In the genomic region with DNA sequence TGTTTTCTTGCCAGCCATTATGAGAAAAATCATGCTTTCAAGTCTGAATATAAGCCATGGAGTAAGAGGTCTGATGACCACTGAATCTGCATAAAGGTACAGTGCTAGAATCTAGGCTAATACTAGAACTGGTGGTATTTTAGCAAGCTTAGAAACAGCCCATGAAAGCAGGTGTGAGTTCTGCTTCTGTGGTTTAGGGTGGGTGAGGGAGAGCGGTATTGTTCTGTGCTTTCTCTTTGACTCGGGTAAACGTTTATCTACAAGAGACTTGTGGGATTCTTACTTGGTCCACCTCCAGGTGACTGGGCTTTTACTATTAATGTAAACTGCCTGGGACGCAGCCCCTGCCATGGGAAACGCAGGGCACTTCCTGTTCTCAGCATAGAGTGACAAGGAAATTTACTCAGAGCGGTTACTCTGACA, we compare ENCODE assay signal across 9 cellular contexts. TPM values are rescaled to one million over a fixed set of nuclear protein-coding genes. Genes with fewer than 3 reads are reported as not detected.
DNase-seq lines count a peak whose midpoint lies in the region; ATAC-seq lines count a peak whose summit lies in the region.
"Had no signal": no experiment of that assay in that cellular context is flagged by ENCODE, and none has a peak within 500 bp of the region (broad histone marks: within the 10 kb centered on the region; RNA-seq: fewer than 3 reads in every experiment).

No MANE protein-coding gene starts in this region.

- H3K27ac Mint-ChIP-seq in activated CD4-positive, alpha-beta T cell treated with anti-CD3 and anti-CD28 coated beads, Interleukin-2, amount 10 ng/mL, durations not matched to agents 24 days and 14 days, result peak overlapping the region; percentile 66
- H3K27ac Mint-ChIP-seq in stimulated activated effector memory CD8-positive, alpha-beta T cell treated with anti-CD3 and anti-CD28 coated beads, Interleukin-12 subunit alpha, Interleukin-12 subunit beta, amount 100 ng/mL, for 72 hours, result peak overlapping the region; percentile 84

- intact Hi-C loops in activated CD4-positive, alpha-beta T cell treated with anti-CD3 and anti-CD28 coated beads, Interleukin-2, amount 10 ng/mL, durations not matched to agents 24 days and 14 days (cut with micrococcal nuclease), result no loop called here

- no peaks in the 10 kb centered on the region for H3K27me3 Mint-ChIP-seq in activated CD4-positive, alpha-beta T cell treated with anti-CD3 and anti-CD28 coated beads, Interleukin-2, amount 10 ng/mL, durations not matched to agents 24 days and 14 days

- ATAC-seq in HG02938 (IDR thresholded peaks at IDR 0.05; ENCODE audit: unreplicated experiment), result peak; percentile 96
- ATAC-seq in stimulated activated effector memory CD8-positive, alpha-beta T cell treated with anti-CD3 and anti-CD28 coated beads, Interleukin-12 subunit alpha, Interleukin-12 subunit beta, amount 100 ng/mL, for 72 hours, result peak; percentile 72

- peak; percentile 60 for DNase-seq in activated CD4-positive, alpha-beta T cell treated with anti-CD3 and anti-CD28 coated beads, Interleukin-2, amount 10 ng/mL, durations not matched to agents 24 days and 14 days
- no peak for DNase-seq in activated CD4-positive, alpha-beta T cell treated with anti-CD3 and anti-CD28 coated beads, Interleukin-2, amount 50 U/mL, for 1 hour
- peak; percentile 35 to 46 for DNase-seq in activated T-cell treated with anti-CD3 and anti-CD28 coated beads, Interleukin-2, amount 50 U/mL, for 48 hours
- DNase-seq in stimulated activated effector memory CD8-positive, alpha-beta T cell treated with anti-CD3 and anti-CD28 coated beads, Interleukin-12 subunit alpha, Interleukin-12 subunit beta, amount 100 ng/mL, for 72 hours (ENCODE audit: low spot score in 2 of 2), result no peak
- no peak for DNase-seq in cerebellum (ENCODE audit: low spot score)
- no peak for DNase-seq in activated CD8-positive, alpha-beta memory T cell treated with anti-CD3 and anti-CD28 coated beads for 24 hours
- no peak for DNase-seq in pons (ENCODE audit: low spot score)

- H3K4me3 Mint-ChIP-seq in activated CD4-positive, alpha-beta T cell treated with anti-CD3 and anti-CD28 coated beads, Interleukin-2, amount 10 ng/mL, durations not matched to agents 24 days and 14 days, result peak overlapping the region; percentile 37
- peak overlapping the region; percentile 50 for H3K4me3 Mint-ChIP-seq in stimulated activated effector memory CD8-positive, alpha-beta T cell treated with anti-CD3 and anti-CD28 coated beads, Interleukin-12 subunit alpha, Interleukin-12 subunit beta, amount 100 ng/mL, for 72 hours

- peaks cover 18% of the 10 kb centered on the region for H3K4me1 Mint-ChIP-seq in activated CD4-positive, alpha-beta T cell treated with anti-CD3 and anti-CD28 coated beads, Interleukin-2, amount 10 ng/mL, durations not matched to agents 24 days and 14 days
- H3K4me1 Mint-ChIP-seq in stimulated activated effector memory CD8-positive, alpha-beta T cell treated with anti-CD3 and anti-CD28 coated beads, Interleukin-12 subunit alpha, Interleukin-12 subunit beta, amount 100 ng/mL, for 72 hours, result peaks cover 17% of the 10 kb centered on the region

- peaks cover 14% of the 10 kb centered on the region for H3K36me3 Mint-ChIP-seq in activated CD4-positive, alpha-beta T cell treated with anti-CD3 and anti-CD28 coated beads, Interleukin-2, amount 10 ng/mL, durations not matched to agents 24 days and 14 days (ENCODE audit: low read depth)
- H3K36me3 Mint-ChIP-seq in stimulated activated effector memory CD8-positive, alpha-beta T cell treated with anti-CD3 and anti-CD28 coated beads, Interleukin-12 subunit alpha, Interleukin-12 subunit beta, amount 100 ng/mL, for 72 hours, result no peaks in the 10 kb centered on the region

- no peaks in the 10 kb centered on the region for H3K9me3 Mint-ChIP-seq in activated CD4-positive, alpha-beta T cell treated with anti-CD3 and anti-CD28 coated beads, Interleukin-2, amount 10 ng/mL, durations not matched to agents 24 days and 14 days
- H3K9me3 Mint-ChIP-seq in stimulated activated effector memory CD8-positive, alpha-beta T cell treated with anti-CD3 and anti-CD28 coated beads, Interleukin-12 subunit alpha, Interleukin-12 subunit beta, amount 100 ng/mL, for 72 hours, result no peaks in the 10 kb centered on the region

RNA-seq across cellular contexts. Expression of a gene that starts 55.2 kb away (rescaled TPM):
- total RNA-seq in activated CD4-positive, alpha-beta T cell treated with anti-CD3 and anti-CD28 coated beads, Interleukin-2, amount 10 ng/mL, durations not matched to agents 24 days and 14 days, result not detected in 2 replicates
- total RNA-seq in cerebellum, result 0.27 TPM
- total RNA-seq: temporal lobe had no signal

Comparison
In these comparisons a context has a peak if more than half of its experiments do, and no peak if none do; other contexts are left out.
1. DNase-seq: peak in activated CD4-positive, alpha-beta T cell treated with anti-CD3 and anti-CD28 coated beads, Interleukin-2, amount 10 ng/mL, durations not matched to agents 24 days and 14 days (single experiment) and activated T-cell treated with anti-CD3 and anti-CD28 coated beads, Interleukin-2, amount 50 U/mL, for 48 hours (2 of 2); none in activated CD4-positive, alpha-beta T cell treated with anti-CD3 and anti-CD28 coated beads, Interleukin-2, amount 50 U/mL, for 1 hour (single experiment), stimulated activated effector memory CD8-positive, alpha-beta T cell treated with anti-CD3 and anti-CD28 coated beads, Interleukin-12 subunit alpha, Interleukin-12 subunit beta, amount 100 ng/mL, for 72 hours (0 of 2), cerebellum (single experiment), activated CD8-positive, alpha-beta memory T cell treated with anti-CD3 and anti-CD28 coated beads for 24 hours (single experiment) and pons (single experiment).